In genomic region chr4:127479031-127479622, GRCh38 we compare ENCODE assay signal across 9 cellular contexts.
DNase-seq lines count a peak whose midpoint lies in the region; ATAC-seq, FAIRE-seq and TF ChIP-seq lines count a peak whose summit lies in the region.
"Had no signal": no experiment of that assay in that cellular context is flagged by ENCODE, and none has a peak within 500 bp of the region (broad histone marks: within the 10 kb centered on the region; RNA-seq: fewer than 3 reads in every experiment).

No MANE protein-coding gene starts in this region.

- POLR2A ChIA-PET in T-cell (lab: Charles Lee) = no interaction called here

- H3K4me3 Mint-ChIP-seq in progenitor cell of endocrine pancreas (ENCODE audit: low read depth) (no peak overlapping the region), T-cell (no peak overlapping the region)
- H3K4me3 Mint-ChIP-seq: central memory CD8-positive, alpha-beta T cell had no signal

- no peaks in the 10 kb centered on the region for H3K27me3 Mint-ChIP-seq in progenitor cell of endocrine pancreas
- no peaks in the 10 kb centered on the region for H3K27me3 Mint-ChIP-seq in T-cell
- H3K27me3 Mint-ChIP-seq: central memory CD8-positive, alpha-beta T cell had no signal

- no peak for ATAC-seq in T-cell (replicated peaks in 1 of 4)

- DNase-seq in GM13976 (ENCODE audit: low spot score) (no peak), NCI-H2227 treated with DMSO at 0.1 percent for 48 hours (lab: John Stamatoyannopoulos, UW) (peak; percentile 9), dermis blood vessel endothelial cell (peak; percentile 60), progenitor cell of endocrine pancreas (ENCODE audit: low spot score, unreplicated experiment) (no peak), SW480 (ENCODE audit: low spot score) (no peak), T-cell (no peak), ureter (ENCODE audit: low spot score) (no peak)

- H3K27ac Mint-ChIP-seq in progenitor cell of endocrine pancreas (no peak overlapping the region), T-cell (no peak overlapping the region)

- peak; percentile 92 for FAIRE-seq in A204.1 (lab: Jason Lieb, UNC)

- H3K9me3 Mint-ChIP-seq in progenitor cell of endocrine pancreas (ENCODE audit: low read depth) = no peaks in the 10 kb centered on the region
- H3K9me3 Mint-ChIP-seq in T-cell = no peaks in the 10 kb centered on the region

- no peaks in the 10 kb centered on the region for H3K36me3 Mint-ChIP-seq in progenitor cell of endocrine pancreas (ENCODE audit: insufficient read depth)
- no peaks in the 10 kb centered on the region for H3K36me3 Mint-ChIP-seq in T-cell

- TF ChIP-seq CTCF in GM13976 (IDR thresholded peaks at IDR 0.05; ENCODE audit: borderline replicate concordance, control extremely low read depth, extremely low read depth, insufficient read depth, missing control alignments) = peak; percentile 23
- TF ChIP-seq CTCF in progenitor cell of endocrine pancreas (IDR thresholded peaks at IDR 0.05; ENCODE audit: unreplicated experiment) = peak; percentile 78

- H3K4me1 Mint-ChIP-seq in progenitor cell of endocrine pancreas (ENCODE audit: low read depth) (no peaks in the 10 kb centered on the region), T-cell (no peaks in the 10 kb centered on the region)
- H3K4me1 Mint-ChIP-seq: central memory CD8-positive, alpha-beta T cell had no signal

- in situ Hi-C loops in GM13976 (cut with MboI; ENCODE audit: low sequenced_read_pairs, unreplicated experiment) = no loop called here

- CTCF ChIA-PET in T-cell (lab: Charles Lee) = no interaction called here

Comparison
In these comparisons a context has a peak if more than half of its experiments do, and no peak if none do; other contexts are left out.
1. DNase-seq: peak in NCI-H2227 treated with DMSO at 0.1 percent for 48 hours (single experiment) and dermis blood vessel endothelial cell (single experiment); none in GM13976 (single experiment), progenitor cell of endocrine pancreas (single experiment), SW480 (single experiment), T-cell (0 of 34) and ureter (single experiment).